15 cellular contexts compared by ENCODE assay signal in the genomic region with DNA sequence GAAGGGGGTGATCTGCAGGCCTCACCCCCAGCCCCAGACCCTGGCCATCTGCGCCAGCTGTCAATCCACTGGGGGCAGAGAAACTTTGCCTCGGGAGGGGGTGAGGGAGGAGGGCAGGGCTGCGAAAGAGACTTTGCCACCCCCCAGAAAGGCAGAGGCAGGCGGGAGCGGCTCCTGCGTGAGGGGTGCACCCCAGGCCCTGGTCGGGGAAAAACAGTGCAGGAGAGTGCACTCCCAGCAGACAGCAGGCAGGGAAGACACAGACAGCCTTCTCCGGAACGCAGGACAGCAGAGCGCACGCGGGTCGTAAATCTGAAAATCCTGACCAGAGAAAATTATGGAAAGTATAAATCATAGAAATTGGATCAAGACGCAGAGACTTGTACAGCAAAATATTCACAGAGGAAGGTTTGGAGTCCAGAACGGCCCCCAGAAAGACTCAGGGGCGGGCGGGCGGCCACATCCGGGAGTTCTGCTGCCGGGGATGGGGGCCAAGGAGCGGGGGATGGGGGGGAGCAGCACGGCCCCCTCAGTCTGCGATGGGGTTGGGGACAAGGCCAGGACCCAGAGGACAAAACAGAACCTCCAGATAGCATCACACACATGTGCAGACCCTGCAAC. TPM values are rescaled to one million over a fixed set of nuclear protein-coding genes. Genes with fewer than 3 reads are reported as not detected.
DNase-seq lines count a peak whose midpoint lies in the region; ATAC-seq, FAIRE-seq and TF ChIP-seq lines count a peak whose summit lies in the region.
"Had no signal": no experiment of that assay in that cellular context is flagged by ENCODE, and none has a peak within 500 bp of the region (broad histone marks: within the 10 kb centered on the region; RNA-seq: fewer than 3 reads in every experiment).

No MANE protein-coding gene starts in this region.

- TF ChIP-seq CTCF in heart left ventricle (IDR thresholded peaks at IDR 0.05) (no peak), neutrophil (IDR thresholded peaks at IDR 0.05) (no peak)

- intact Hi-C loops in heart left ventricle (cut with DNase I), result loop anchor here in 6 of 10 donors (1.0 kb wide), 6 partner anchors 24 to 45 kb away; no protein-coding TSS in a partner anchor

- no peak for ATAC-seq in heart left ventricle
- no peak for ATAC-seq in GM19467 (IDR thresholded peaks at IDR 0.05; ENCODE audit: unreplicated experiment)
- no peak for ATAC-seq in GM18858 (IDR thresholded peaks at IDR 0.05; ENCODE audit: unreplicated experiment)
- no peak for ATAC-seq in HG03039 (IDR thresholded peaks at IDR 0.05; ENCODE audit: unreplicated experiment)
- ATAC-seq: PC-3 had no signal

- no peak for TF ChIP-seq POLR2A in GM12891 (IDR thresholded peaks at IDR 0.05; ENCODE audit: low read depth, low read length)
- TF ChIP-seq POLR2A in heart left ventricle (IDR thresholded peaks at IDR 0.05), result no peak

- no peak for FAIRE-seq in GM12891 (lab: Jason Lieb, UNC)
- FAIRE-seq: islet of Langerhans had no signal

- DNase-seq in AG20443 (ENCODE audit: low spot score) (peak; percentile 19), GM12891 (ENCODE audit: insufficient read length, low spot score) (peak; percentile 44), heart left ventricle (peak in 4 of 5 donors; percentile 37 to 51 (median 47)), NCI-H82 (lab: John Stamatoyannopoulos, UW) (no peak)
- DNase-seq: NCI-H345, PC-3, T-helper 9 cell, tibial artery had no signal

- H3K36me3 ChIP-seq in heart left ventricle, result no peaks in the 10 kb centered on the region
- no peaks in the 10 kb centered on the region for H3K36me3 ChIP-seq in neutrophil
- H3K36me3 ChIP-seq: tibial artery had no signal

- H3K4me3 ChIP-seq in heart left ventricle (peak overlapping the region in 2 of 12 donors; percentile 5 to 17), neutrophil (ENCODE audit: low read depth in 1 of 2, low read length in 1 of 2) (no peak overlapping the region)
- H3K4me3 ChIP-seq: tibial artery had no signal

- WGBS in heart left ventricle, 4 donors, result 28 to 44% (median 36%) methylated on average over 22 to 23 of the region's 23 CpGs

- H3K4me1 ChIP-seq in heart left ventricle, result peaks cover 0 to 25% (median 9%) of the 10 kb centered on the region in 12 donors
- no peaks in the 10 kb centered on the region for H3K4me1 ChIP-seq in neutrophil (ENCODE audit: control insufficient read depth in 1 of 2, insufficient read depth in 1 of 2, low read depth in 1 of 2, low read length in 1 of 2)

- H3K27ac ChIP-seq in heart left ventricle (peak overlapping the region in 11 of 12 donors; percentile 24 to 79 (median 74)), neutrophil (peak overlapping the region; percentile 50)
- H3K27ac ChIP-seq: C4-2B, tibial artery had no signal

- no peaks in the 10 kb centered on the region for H3K27me3 ChIP-seq in heart left ventricle
- H3K27me3 ChIP-seq in neutrophil, result peaks cover 11% of the 10 kb centered on the region

- H3K9me3 ChIP-seq in heart left ventricle (no peaks in the 10 kb centered on the region), neutrophil (no peaks in the 10 kb centered on the region)
- H3K9me3 ChIP-seq: tibial artery had no signal

TF ChIP-seq in GM12891, 5 proteins besides CTCF, POLR2A, EP300 and RAD21:
- TF ChIP-seq PAX5 (IDR thresholded peaks at IDR 0.05; ENCODE audit: insufficient read depth, low read length, severe bottlenecking) (no peak), POU2F2 (IDR thresholded peaks at IDR 0.05; ENCODE audit: low read depth, low read length) (no peak), TAF1 (IDR thresholded peaks at IDR 0.05; ENCODE audit: low read depth, low read length) (no peak), POLR2AphosphoS5 (IDR thresholded peaks at IDR 0.05; ENCODE audit: low read depth, low read length) (no peak), SPI1 (IDR thresholded peaks at IDR 0.05; ENCODE audit: low read depth, low read length) (no peak)

RNA-seq across cellular contexts. Expression of a gene that starts 8.0 kb away (rescaled TPM):
- polyA plus RNA-seq in GM12891 (2012; ENCODE audit: low read depth, missing spikeins), result 131 TPM
- 100 to 1,000 TPM in 2 of 9 donors, 10 to 100 TPM in 7; 44.0 to 183 (median 76.1) TPM for total RNA-seq in heart left ventricle
- polyA plus RNA-seq in heart left ventricle, result 100 to 1,000 TPM; 141 to 183 TPM

RNA-seq across cellular contexts. Expression of a gene that starts 19.6 kb away (rescaled TPM):
- polyA plus RNA-seq in GM12891 (2012; ENCODE audit: low read depth, missing spikeins), result 1.5 TPM
- total RNA-seq in heart left ventricle, result 10 to 100 TPM; 17.1 to 84.5 (median 49.0) TPM
- 10 to 100 TPM; 40.8 to 45.5 TPM for polyA plus RNA-seq in heart left ventricle
- total RNA-seq: PC-3 had no signal

RNA-seq across cellular contexts. Expression of a gene that starts 47.4 kb away (rescaled TPM):
- 5.7 TPM for polyA plus RNA-seq in GM12891 (2012; ENCODE audit: low read depth, missing spikeins)
- 1 to 10 TPM in 8 of 9 donors, under 1 TPM in 1; 0.81 to 5.1 (median 2.4) TPM for total RNA-seq in heart left ventricle
- 1 to 10 TPM in 1 of 2 donors, under 1 TPM in 1; 0.08 to 4.6 TPM for polyA plus RNA-seq in heart left ventricle
- total RNA-seq: omental fat pad, PC-3 had no signal

RNA-seq across cellular contexts. Expression of a gene that starts 58.5 kb away (rescaled TPM):
- polyA plus RNA-seq in GM12891 (2012; ENCODE audit: low read depth, missing spikeins), result 1.6 TPM
- total RNA-seq in heart left ventricle, result 1,000 to 10,000 TPM in 1 of 9 donors, 100 to 1,000 TPM in 8; 303 to 1,545 (median 463) TPM
- polyA plus RNA-seq in heart left ventricle, result 1,000 to 10,000 TPM in 1 of 2 donors, 100 to 1,000 TPM in 1; 627 to 1,006 TPM
- total RNA-seq: PC-3 had no signal
